Comparison of ENCODE assay signal across 8 cellular contexts in the genomic region with DNA sequence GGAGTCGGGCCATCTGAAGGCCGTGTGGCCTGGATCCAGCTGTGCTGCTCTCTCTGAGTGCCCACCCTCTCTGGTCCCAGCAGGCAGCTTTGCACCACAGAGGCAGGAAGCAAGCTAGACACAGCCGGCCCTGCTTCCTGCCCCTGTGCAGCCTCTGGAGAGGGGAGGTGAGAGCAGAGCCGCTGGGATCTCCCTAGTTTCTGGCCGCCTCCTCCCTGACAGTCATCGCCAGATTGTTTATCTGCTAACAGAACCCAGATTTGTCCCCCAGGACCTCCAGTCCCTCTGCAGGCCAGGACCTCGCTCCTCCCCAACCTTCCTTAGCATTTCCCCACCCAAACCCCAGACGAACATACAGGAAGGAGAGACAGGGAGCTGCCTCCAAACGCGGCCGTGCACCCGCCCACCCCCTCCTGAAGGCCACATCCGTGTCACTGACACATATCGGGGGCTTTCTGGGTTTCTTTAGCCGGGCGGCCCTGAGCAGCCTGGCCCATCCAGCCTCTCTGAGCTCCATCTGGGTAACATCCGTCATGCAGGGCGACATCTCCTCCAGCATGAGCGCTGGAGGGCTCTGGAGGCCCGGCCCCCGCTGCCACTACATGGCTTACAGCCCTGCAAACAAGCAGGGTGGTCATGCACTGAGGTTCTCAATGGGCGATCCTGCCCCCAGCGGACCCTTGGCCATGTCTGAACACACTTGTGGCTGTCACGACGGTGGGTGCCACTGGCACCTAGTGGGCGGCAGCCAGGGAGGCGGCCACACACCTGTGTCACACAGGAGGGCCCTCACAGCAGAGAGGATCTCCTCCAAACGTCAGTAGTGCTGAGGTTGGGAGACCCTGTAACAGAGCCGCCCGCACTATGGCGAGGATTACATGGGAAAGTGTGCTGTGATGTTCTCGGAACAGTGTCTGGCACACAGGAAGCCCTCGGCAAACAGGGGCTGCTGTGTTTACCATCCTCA. TPM values are rescaled to one million over a fixed set of nuclear protein-coding genes. Genes with fewer than 3 reads are reported as not detected.
DNase-seq lines count a peak whose midpoint lies in the region; ATAC-seq and TF ChIP-seq lines count a peak whose summit lies in the region.

No MANE protein-coding gene starts in this region.

- peak overlapping the region; percentile 53 for H3K27ac Mint-ChIP-seq in glutamatergic neuron (ENCODE audit: unreplicated experiment)

- TF ChIP-seq CTCF in GM13976 (IDR thresholded peaks at IDR 0.05; ENCODE audit: borderline replicate concordance, control extremely low read depth, extremely low read depth, insufficient read depth, missing control alignments) = no peak
- no peak for TF ChIP-seq CTCF in glutamatergic neuron (IDR thresholded peaks at IDR 0.05; ENCODE audit: partially characterized antibody, unreplicated experiment)

- peak overlapping the region; percentile 67 for H3K4me3 Mint-ChIP-seq in glutamatergic neuron (ENCODE audit: unreplicated experiment)

- ATAC-seq in GM19463 (IDR thresholded peaks at IDR 0.05; ENCODE audit: unreplicated experiment) = no peak

- H3K9me3 Mint-ChIP-seq in glutamatergic neuron (ENCODE audit: unreplicated experiment) = peaks cover 6% of the 10 kb centered on the region

- H3K36me3 Mint-ChIP-seq in glutamatergic neuron (ENCODE audit: unreplicated experiment) = no peaks in the 10 kb centered on the region

- peaks cover 23% of the 10 kb centered on the region for H3K4me1 Mint-ChIP-seq in glutamatergic neuron (ENCODE audit: low read depth, unreplicated experiment)

- DNase-seq in GM13976 (ENCODE audit: low spot score) = peak; percentile 74
- DNase-seq in activated T-cell treated with anti-CD3 and anti-CD28 coated beads, Interleukin-2, amount 50 U/mL, for 48 hours = peak; percentile 72 to 78
- DNase-seq in glutamatergic neuron = peak; percentile 46
- peak; percentile 57 to 58 for DNase-seq in stimulated activated CD4-positive, alpha-beta T cell treated with anti-CD3 and anti-CD28 coated beads, Interleukin-2, amount 100 ng/mL, for 24 hours
- no peak for DNase-seq in H4 (ENCODE audit: low spot score)
- no peak for DNase-seq in HUDEP-2 (lab: John Stamatoyannopoulos, UW; ENCODE audit: unreplicated experiment in 76 of 76)
- no peak for DNase-seq in midbrain (lab: John Stamatoyannopoulos, UW)

- in situ Hi-C loops in GM13976 (cut with MboI; ENCODE audit: low sequenced_read_pairs, unreplicated experiment) = no loop called here

- H3K27me3 Mint-ChIP-seq in glutamatergic neuron (ENCODE audit: unreplicated experiment) = peaks cover 3% of the 10 kb centered on the region

RNA-seq across cellular contexts. Expression of a gene that starts 47.6 kb away (rescaled TPM):
- total RNA-seq in glutamatergic neuron (ENCODE audit: unreplicated experiment) = 1.8 TPM
- total RNA-seq in H4 (2014; rRNA removed; shearing (Covaris generic)) = not detected in 2 replicates

RNA-seq across cellular contexts. Expression of a gene that starts 54.4 kb away (rescaled TPM):
- total RNA-seq in glutamatergic neuron (ENCODE audit: unreplicated experiment) = 2.0 TPM
- total RNA-seq in H4 (2014; rRNA removed; shearing (Covaris generic)) = 0.06 and 0.49 TPM in 2 replicates

Comparison
In these comparisons a context has a peak if more than half of its experiments do, and no peak if none do; other contexts are left out.
1. DNase-seq: peak in GM13976 (single experiment), activated T-cell treated with anti-CD3 and anti-CD28 coated beads, Interleukin-2, amount 50 U/mL, for 48 hours (2 of 2), glutamatergic neuron (single experiment) and stimulated activated CD4-positive, alpha-beta T cell treated with anti-CD3 and anti-CD28 coated beads, Interleukin-2, amount 100 ng/mL, for 24 hours (2 of 2); none in H4 (single experiment), HUDEP-2 (0 of 76) and midbrain (single experiment).